In genomic region chr20:17614176-17614811, GRCh38 we compare ENCODE assay signal across 9 cellular contexts. TPM values are rescaled to one million over a fixed set of nuclear protein-coding genes. Genes with fewer than 3 reads are reported as not detected.
DNase-seq lines count a peak whose midpoint lies in the region; ATAC-seq and TF ChIP-seq lines count a peak whose summit lies in the region.
"Had no signal": no experiment of that assay in that cellular context is flagged by ENCODE, and none has a peak within 500 bp of the region (broad histone marks: within the 10 kb centered on the region; RNA-seq: fewer than 3 reads in every experiment).

No MANE protein-coding gene starts in this region.

- H3K9me3 ChIP-seq in ascending aorta (no peaks in the 10 kb centered on the region), left lung (no peaks in the 10 kb centered on the region)

- H3K27ac ChIP-seq in ascending aorta (peak overlapping the region; percentile 84 to 93), left lung (peak overlapping the region in 1 of 2 donors; percentile 19), urinary bladder (ENCODE audit: low read depth) (peak overlapping the region; percentile 58)

- H3K27me3 ChIP-seq in ascending aorta: no peaks in the 10 kb centered on the region
- H3K27me3 ChIP-seq in left lung: no peaks in the 10 kb centered on the region

- intact Hi-C loops in ascending aorta (cut with DNase I): no loop called here
- intact Hi-C loops in left lung (cut with DNase I): loop anchor here in 1 of 2 donors (10.0 kb wide), 1 partner anchor 79 kb away; the partner anchor contains the start of gene BFSP1

- no peak for TF ChIP-seq CTCF in ascending aorta (IDR thresholded peaks at IDR 0.05)
- TF ChIP-seq CTCF in left lung (IDR thresholded peaks at IDR 0.05): no peak

- H3K27me3 Mint-ChIP-seq in activated T-cell treated with anti-CD3 and anti-CD28 coated beads, Interleukin-2, amount 50 U/mL, for 4 hours (ENCODE audit: low read depth): no peaks in the 10 kb centered on the region

- peaks cover 36% of the 10 kb centered on the region for H3K4me1 Mint-ChIP-seq in activated T-cell treated with anti-CD3 and anti-CD28 coated beads, Interleukin-2, amount 50 U/mL, for 4 hours (ENCODE audit: low read depth)

- 35% methylated on average over 20 of the region's 20 CpGs for WGBS in urinary bladder

- peak; percentile 13 to 14 for DNase-seq in activated T-cell treated with anti-CD3 and anti-CD28 coated beads, Interleukin-2, amount 50 U/mL, for 48 hours
- DNase-seq in activated T-cell treated with anti-CD3 and anti-CD28 coated beads, Interleukin-2, amount 50 U/mL, for 4 hours: no peak
- DNase-seq in ascending aorta (ENCODE audit: low spot score in 2 of 2) (peak in 1 of 2 donors; percentile 84), left lung (peak; percentile 29 to 83), GOT3 (lab: John Stamatoyannopoulos, UW) (no peak), C1 segment of cervical spinal cord (lab: John Stamatoyannopoulos, UW) (no peak)
- DNase-seq: activated naive CD4-positive, alpha-beta T cell had no signal

- H3K36me3 ChIP-seq in ascending aorta: peaks cover 37 to 49% of the 10 kb centered on the region in 2 donors
- H3K36me3 ChIP-seq in left lung: peaks cover 0 to 86% of the 10 kb centered on the region in 2 donors
- no peaks in the 10 kb centered on the region for H3K36me3 ChIP-seq in urinary bladder (ENCODE audit: insufficient read depth)

- peak overlapping the region in 1 of 2 donors; percentile 43 for H3K4me3 ChIP-seq in ascending aorta
- no peak overlapping the region for H3K4me3 ChIP-seq in left lung
- no peak overlapping the region for H3K4me3 ChIP-seq in urinary bladder (ENCODE audit: low read depth, low read length)

- H3K4me3 Mint-ChIP-seq in activated T-cell treated with anti-CD3 and anti-CD28 coated beads, Interleukin-2, amount 50 U/mL, for 4 hours: no peak overlapping the region

- H3K4me1 ChIP-seq in ascending aorta: peaks cover 36 to 67% of the 10 kb centered on the region in 2 donors
- H3K4me1 ChIP-seq in left lung: peaks cover 3 to 43% of the 10 kb centered on the region in 2 donors
- H3K4me1 ChIP-seq in urinary bladder (ENCODE audit: insufficient read depth): peaks cover 4% of the 10 kb centered on the region

- ATAC-seq in activated T-cell treated with anti-CD3 and anti-CD28 coated beads, Interleukin-2, amount 50 U/mL, for 4 hours: no peak
- ATAC-seq in left lung (peak; percentile 16), GM18861 (IDR thresholded peaks at IDR 0.05; ENCODE audit: unreplicated experiment) (no peak)

- H3K36me3 Mint-ChIP-seq in activated T-cell treated with anti-CD3 and anti-CD28 coated beads, Interleukin-2, amount 50 U/mL, for 4 hours (ENCODE audit: insufficient read depth): peaks cover 3% of the 10 kb centered on the region

- H3K9me3 Mint-ChIP-seq in activated T-cell treated with anti-CD3 and anti-CD28 coated beads, Interleukin-2, amount 50 U/mL, for 4 hours: no peaks in the 10 kb centered on the region

RNA-seq across cellular contexts. Expression of gene DSTN, which starts 44.4 kb away (rescaled TPM):
- total RNA-seq in activated T-cell treated with anti-CD3 and anti-CD28 coated beads, Interleukin-2, amount 50 U/mL, for 4 hours: 10 to 100 TPM; 55.0 to 70.3 (median 63.6) TPM
- total RNA-seq in ascending aorta: 452 TPM
- 100 to 1,000 TPM; 504 to 551 TPM for total RNA-seq in left lung
- 589 TPM for total RNA-seq in urinary bladder
- 2,115 TPM for polyA plus RNA-seq in urinary bladder

Comparison
In these comparisons a context has a peak if more than half of its experiments do, and no peak if none do; other contexts are left out.
1. DNase-seq: peak in activated T-cell treated with anti-CD3 and anti-CD28 coated beads, Interleukin-2, amount 50 U/mL, for 48 hours (2 of 2) and left lung (2 of 2); none in activated T-cell treated with anti-CD3 and anti-CD28 coated beads, Interleukin-2, amount 50 U/mL, for 4 hours (single experiment), GOT3 (single experiment) and C1 segment of cervical spinal cord (0 of 14).